8 cellular contexts compared by ENCODE assay signal in the genomic region with DNA sequence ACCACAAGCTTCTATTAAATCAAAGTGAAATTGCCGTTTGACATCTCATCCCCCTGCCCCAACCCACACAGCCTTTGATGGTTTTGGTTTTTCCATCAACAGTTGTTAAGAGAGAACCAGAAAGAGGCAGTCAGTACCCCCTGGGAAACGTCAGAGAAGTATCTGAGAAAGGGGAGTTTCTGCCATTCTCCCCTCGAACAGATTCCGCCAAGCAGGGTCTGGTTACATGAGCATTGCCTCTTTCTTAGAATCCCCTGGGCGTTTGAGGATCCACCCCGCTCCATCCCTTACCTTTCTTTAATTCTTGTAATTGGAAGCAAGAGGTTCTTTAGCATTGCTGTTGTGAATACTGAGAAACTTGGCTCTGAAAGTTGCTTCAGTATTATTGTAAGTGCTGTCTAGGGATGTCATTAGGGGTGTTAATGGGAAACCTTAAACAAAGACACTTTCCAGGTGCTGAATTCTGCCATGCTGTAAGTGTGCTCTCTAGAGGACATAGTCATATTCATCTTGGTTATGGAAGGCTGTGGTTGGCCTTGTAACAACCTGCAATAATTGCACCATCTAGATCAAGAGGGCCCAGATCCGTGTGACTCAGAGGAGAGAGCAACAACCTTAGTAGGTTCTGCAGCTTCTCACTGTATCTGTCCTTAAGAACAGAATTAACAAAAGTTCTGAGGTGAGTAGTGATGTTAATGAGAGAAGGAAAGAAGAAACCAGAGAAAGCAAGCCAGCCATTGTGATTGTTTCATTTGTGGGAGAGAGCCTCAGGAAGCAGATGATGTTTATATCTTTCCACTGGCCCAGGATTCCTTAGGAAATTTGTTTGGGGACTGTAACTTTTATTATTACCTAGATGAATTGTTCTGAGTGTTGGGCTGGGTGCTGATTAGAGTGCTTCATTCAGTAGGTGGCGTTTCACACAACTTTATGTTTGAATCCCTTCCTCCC. TPM values are rescaled to one million over a fixed set of nuclear protein-coding genes. Genes with fewer than 3 reads are reported as not detected.
DNase-seq lines count a peak whose midpoint lies in the region; ATAC-seq and TF ChIP-seq lines count a peak whose summit lies in the region.

No MANE protein-coding gene starts in this region.

- ATAC-seq in GM21526 (IDR thresholded peaks at IDR 0.05; ENCODE audit: low FRiP score, unreplicated experiment) (no peak), HG03439 (IDR thresholded peaks at IDR 0.05; ENCODE audit: unreplicated experiment) (no peak)

- no peak for TF ChIP-seq CTCF in AG09309 (IDR thresholded peaks at IDR 0.05; ENCODE audit: control insufficient read depth, insufficient read depth, low read depth, low read length, missing control alignments)
- no peak for TF ChIP-seq CTCF in HEK293 (tag by site-specific recombination; IDR thresholded peaks at IDR 0.05)
- peak; percentile 15 for TF ChIP-seq CTCF in chondrocyte (IDR thresholded peaks at IDR 0.05)
- TF ChIP-seq CTCF in osteocyte (IDR thresholded peaks at IDR 0.05) = no peak

- no peaks in the 10 kb centered on the region for H3K27me3 Mint-ChIP-seq in chondrocyte (ENCODE audit: low read depth)
- H3K27me3 Mint-ChIP-seq in osteocyte (ENCODE audit: unreplicated experiment) = no peaks in the 10 kb centered on the region

- DNase-seq in AG09309 (ENCODE audit: low read depth) = peak; percentile 57
- peak; percentile 90 for DNase-seq in SIG-M5 treated with dmso at 0.1 percent for 504 hours (lab: John Stamatoyannopoulos, UW; ENCODE audit: unreplicated experiment)
- no peak for DNase-seq in chondrocyte (ENCODE audit: low spot score)
- DNase-seq in osteocyte (ENCODE audit: extremely low spot score, unreplicated experiment) = peak; percentile 10
- DNase-seq in NCI-H1694 (lab: John Stamatoyannopoulos, UW) = no peak

- POLR2A ChIA-PET in HEK293 (lab: Yijun Ruan, JAX) = interaction anchor here (1.8 kb wide), 1 partner anchor 9 kb away, joined by 13 read pairs; the partner anchor contains the start of gene TMBIM6

- H3K27ac ChIP-seq in HEK293 (ENCODE audit: extremely low read depth, low read depth, low read length) = peak overlapping the region; percentile 67

- no peak overlapping the region for H3K4me3 Mint-ChIP-seq in chondrocyte (ENCODE audit: unreplicated experiment)
- H3K4me3 Mint-ChIP-seq in osteocyte (ENCODE audit: unreplicated experiment) = no peak overlapping the region

- CTCF ChIA-PET in HEK293 (lab: Yijun Ruan, JAX) = interaction anchor here (0.5 to 2.7 kb wide), 6 partner anchors 9 to 236 kb away, joined by 3 to 17 read pairs (median 6); partner anchors contain the start of gene TMBIM6

- H3K9me3 ChIP-seq in HEK293 (ENCODE audit: control insufficient read depth, insufficient read depth, low read depth, low read length) = no peaks in the 10 kb centered on the region

- H3K4me1 Mint-ChIP-seq in chondrocyte (ENCODE audit: low read depth) (peaks cover 60% of the 10 kb centered on the region), osteocyte (ENCODE audit: unreplicated experiment) (peaks cover 25% of the 10 kb centered on the region)

- H3K4me1 ChIP-seq in HEK293 (ENCODE audit: control insufficient read depth, insufficient read depth, low read length) = peaks cover 31% of the 10 kb centered on the region

- peaks cover 18% of the 10 kb centered on the region for H3K36me3 Mint-ChIP-seq in chondrocyte (ENCODE audit: low read depth)
- peaks cover 22% of the 10 kb centered on the region for H3K36me3 Mint-ChIP-seq in osteocyte (ENCODE audit: unreplicated experiment)

- no peaks in the 10 kb centered on the region for H3K9me3 Mint-ChIP-seq in chondrocyte (ENCODE audit: low read depth)
- H3K9me3 Mint-ChIP-seq in osteocyte (ENCODE audit: unreplicated experiment) = no peaks in the 10 kb centered on the region

- H3K4me3 ChIP-seq in AG09309 (ENCODE audit: control insufficient read depth, low read depth, low read length) (no peak overlapping the region), HEK293 (ENCODE audit: low read depth, low read length) (no peak overlapping the region)

- peaks cover 35 to 41% of the 10 kb centered on the region in 2 experiments for H3K36me3 ChIP-seq in HEK293 (ENCODE audit: control insufficient read depth in 2 of 2, insufficient read depth in 1 of 2, low read length in 2 of 2)

- peak overlapping the region; percentile 86 for H3K27ac Mint-ChIP-seq in chondrocyte (ENCODE audit: unreplicated experiment)
- H3K27ac Mint-ChIP-seq in osteocyte (ENCODE audit: unreplicated experiment) = peak overlapping the region; percentile 46

TF ChIP-seq in HEK293, 187 proteins besides CTCF, POLR2A, EP300 and RAD21 (continues in another document):
- TF ChIP-seq GLIS1 (tag by site-specific recombination; IDR thresholded peaks at IDR 0.05) (no peak), ZNF837 (tag by site-specific recombination; IDR thresholded peaks at IDR 0.05) (no peak), PRDM2 (tag by site-specific recombination; IDR thresholded peaks at IDR 0.05; ENCODE audit: borderline replicate concordance) (no peak), MYNN (tag by site-specific recombination; IDR thresholded peaks at IDR 0.05; ENCODE audit: borderline replicate concordance) (no peak), MZF1 (tag by site-specific recombination; IDR thresholded peaks at IDR 0.05; ENCODE audit: borderline replicate concordance) (peak; percentile 80), ZNF366 (tag by site-specific recombination; conservative IDR thresholded peaks at IDR 0.05) (peak; percentile 76), ZNF747 (tag by site-specific recombination; IDR thresholded peaks at IDR 0.05) (no peak), ZNF19 (tag by site-specific recombination; IDR thresholded peaks at IDR 0.05; ENCODE audit: low read depth) (no peak), ZNF791 (tag by site-specific recombination; IDR thresholded peaks at IDR 0.05) (no peak), ZNF2 (tag by site-specific recombination; IDR thresholded peaks at IDR 0.05) (no peak), OVOL3 (tag by site-specific recombination; IDR thresholded peaks at IDR 0.05) (no peak), ZNF16 (tag by site-specific recombination; IDR thresholded peaks at IDR 0.05; ENCODE audit: low read depth) (no peak), OSR2 (tag by site-specific recombination; IDR thresholded peaks at IDR 0.05) (peak; percentile 80), SP7 (tag by site-specific recombination; IDR thresholded peaks at IDR 0.05) (peak; percentile 69)
- TF ChIP-seq, protein P1, sequence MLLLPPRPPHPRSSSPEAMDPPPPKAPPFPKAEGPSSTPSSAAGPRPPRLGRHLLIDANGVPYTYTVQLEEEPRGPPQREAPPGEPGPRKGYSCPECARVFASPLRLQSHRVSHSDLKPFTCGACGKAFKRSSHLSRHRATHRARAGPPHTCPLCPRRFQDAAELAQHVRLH (tag by site-specific recombination; IDR thresholded peaks at IDR 0.05) = no peak
- TF ChIP-seq, protein P2, sequence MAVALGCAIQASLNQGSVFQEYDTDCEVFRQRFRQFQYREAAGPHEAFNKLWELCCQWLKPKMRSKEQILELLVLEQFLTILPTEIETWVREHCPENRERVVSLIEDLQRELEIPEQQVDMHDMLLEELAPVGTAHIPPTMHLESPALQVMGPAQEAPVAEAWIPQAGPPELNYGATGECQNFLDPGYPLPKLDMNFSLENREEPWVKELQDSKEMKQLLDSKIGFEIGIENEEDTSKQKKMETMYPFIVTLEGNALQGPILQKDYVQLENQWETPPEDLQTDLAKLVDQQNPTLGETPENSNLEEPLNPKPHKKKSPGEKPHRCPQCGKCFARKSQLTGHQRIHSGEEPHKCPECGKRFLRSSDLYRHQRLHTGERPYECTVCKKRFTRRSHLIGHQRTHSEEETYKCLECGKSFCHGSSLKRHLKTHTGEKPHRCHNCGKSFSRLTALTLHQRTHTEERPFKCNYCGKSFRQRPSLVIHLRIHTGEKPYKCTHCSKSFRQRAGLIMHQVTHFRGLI (tag by site-specific recombination; IDR thresholded peaks at IDR 0.05) = peak; percentile 72; the same call in 1 of the 2 replicates

RNA-seq across cellular contexts. Expression of gene TMBIM6, which starts 8.9 kb away (rescaled TPM):
- total RNA-seq in chondrocyte (321 to 344 TPM (median 335 TPM) in 3 replicates), osteocyte (385 TPM in 2 replicates)

RNA-seq across cellular contexts. Expression of gene FMNL3, which starts 43.1 kb away (rescaled TPM):
- total RNA-seq in chondrocyte = 49.4 to 55.8 TPM (median 55.6 TPM) in 3 replicates
- total RNA-seq in osteocyte = 37.4 and 37.7 TPM in 2 replicates

Comparison
In these comparisons a context has a peak if more than half of its experiments do, and no peak if none do; other contexts are left out.
1. DNase-seq: peak in AG09309 (single experiment), SIG-M5 treated with dmso at 0.1 percent for 504 hours (single experiment) and osteocyte (single experiment); none in chondrocyte (single experiment) and NCI-H1694 (single experiment).